In the genomic region with DNA sequence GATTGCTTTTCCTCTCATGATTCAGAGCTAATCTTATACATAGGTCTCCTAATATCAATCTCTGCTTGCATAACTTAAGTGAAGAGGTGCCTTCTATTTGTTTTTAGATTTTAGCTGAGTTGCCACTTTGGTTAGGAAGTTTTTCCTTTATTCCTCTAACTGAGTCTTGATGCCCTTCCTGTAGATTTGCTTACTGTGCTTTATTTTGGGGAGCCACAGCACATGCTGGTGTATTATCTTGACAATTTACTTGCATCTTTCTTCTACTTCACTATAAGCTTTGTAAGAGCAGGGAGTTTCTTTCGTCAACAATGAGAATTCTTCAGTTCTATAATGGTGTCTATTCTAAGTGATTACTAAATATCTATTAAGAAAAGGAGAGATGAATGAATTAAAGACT, we compare ENCODE assay signal across 33 cellular contexts. TPM values are rescaled to one million over a fixed set of nuclear protein-coding genes. Genes with fewer than 3 reads are reported as not detected.
"Had no signal": no experiment of that assay in that cellular context is flagged by ENCODE, and none has a peak within 500 bp of the region (broad histone marks: within the 10 kb centered on the region; RNA-seq: fewer than 3 reads in every experiment).

No MANE protein-coding gene starts in this region.

- FAIRE-seq: urothelium cell line had no signal

- H3K9me3 ChIP-seq: stomach, suprapubic skin, testis, thoracic aorta, thyroid gland, tibial artery, transverse colon, upper lobe of left lung, upper lobe of right lung, uterus, vagina had no signal

- H3K36me3 ChIP-seq: stomach, suprapubic skin, thoracic aorta, thyroid gland, tibial artery, tibial nerve, transverse colon, upper lobe of left lung, upper lobe of right lung, uterus, vagina had no signal

- H3K27ac ChIP-seq: stomach, suprapubic skin, testis, thoracic aorta, thyroid gland, tibial artery, tibial nerve, transverse colon, upper lobe of left lung, upper lobe of right lung, uterus, vagina had no signal

- DNase-seq: stimulated activated CD4-positive, alpha-beta T cell treated with anti-CD3 and anti-CD28 coated beads, Interleukin-2, amount 100 ng/mL, for 48 hours; stimulated activated CD4-positive, alpha-beta T cell treated with anti-CD3 and anti-CD28 coated beads, Interleukin-4, amount 100 ng/mL, for 1 hour; stimulated activated CD4-positive, alpha-beta T cell treated with anti-CD3 and anti-CD28 coated beads, Interleukin-4, amount 100 ng/mL, for 24 hours; stimulated activated CD4-positive, alpha-beta T cell treated with anti-CD3 and anti-CD28 coated beads, Interleukin-4, amount 100 ng/mL, for 4 hours; stimulated activated CD8-positive, alpha-beta memory T cell treated with anti-CD3 and anti-CD28 coated beads, Interleukin-4, amount 100 ng/mL, for 48 hours; stimulated activated naive B cell treated with anti-CD40 and anti-IgM and Interleukin-4, amounts not matched to agents 10 μg/mL and 1 μg/mL and 100 μg/mL, for 72 hours; stimulated activated naive CD4-positive, alpha-beta T cell; stimulated activated naive CD4-positive, alpha-beta T cell treated with Interleukin-2 at 50 U/mL for 16 hours; stimulated activated naive CD8-positive, alpha-beta T cell treated with anti-CD3 and anti-CD28 coated beads, Interleukin-15, amount 100 ng/mL, for 72 hours; stimulated activated naive CD8-positive, alpha-beta T cell treated with anti-CD3 and anti-CD28 coated beads, Interleukin-15, Interleukin-2, amounts not matched to agents 100 U/mL and 50 U/mL, for 24 hours; stomach; substantia nigra; testis; thyroid gland; tibial artery; transverse colon; trophoblast cell; upper lobe of left lung; upper lobe of right lung; uterus had no signal

- H3K9me3 Mint-ChIP-seq: type B pancreatic cell had no signal

- H3K4me1 Mint-ChIP-seq: stimulated activated effector memory CD8-positive, alpha-beta T cell treated with anti-CD3 and anti-CD28 coated beads, Interleukin-12 subunit alpha, Interleukin-12 subunit beta, amount 100 ng/mL, for 72 hours; stimulated activated memory B cell treated with anti-CD40 and anti-IgM and Interleukin-4, amounts not matched to agents 10 μg/mL and 1 μg/mL and 100 μg/mL, for 72 hours; stimulated activated naive B cell treated with anti-CD40 and anti-IgM and Interleukin-4, amounts not matched to agents 10 μg/mL and 1 μg/mL and 100 μg/mL, for 72 hours; stimulated activated naive CD8-positive, alpha-beta T cell treated with anti-CD3 and anti-CD28 coated beads, Interleukin-15, amount 100 ng/mL, for 72 hours had no signal

- H3K4me3 ChIP-seq: stomach, suprapubic skin, testis, thoracic aorta, thyroid gland, tibial artery, tibial nerve, transverse colon, upper lobe of left lung, upper lobe of right lung, uterus, vagina had no signal

- H3K27ac Mint-ChIP-seq: stimulated activated effector memory CD8-positive, alpha-beta T cell treated with anti-CD3 and anti-CD28 coated beads, Interleukin-12 subunit alpha, Interleukin-12 subunit beta, amount 100 ng/mL, for 72 hours; stimulated activated memory B cell treated with anti-CD40 and anti-IgM and Interleukin-4, amounts not matched to agents 10 μg/mL and 1 μg/mL and 100 μg/mL, for 72 hours; stimulated activated naive B cell treated with anti-CD40 and anti-IgM and Interleukin-4, amounts not matched to agents 10 μg/mL and 1 μg/mL and 100 μg/mL, for 72 hours; stimulated activated naive CD8-positive, alpha-beta T cell treated with anti-CD3 and anti-CD28 coated beads, Interleukin-15, amount 100 ng/mL, for 72 hours; stimulated activated naive CD8-positive, alpha-beta T cell treated with anti-CD3 and anti-CD28 coated beads, Interleukin-15, Interleukin-2, amounts not matched to agents 100 ng/mL and 50 ng/mL, for 24 hours; type B pancreatic cell had no signal

- H3K4me3 Mint-ChIP-seq: stimulated activated effector memory CD8-positive, alpha-beta T cell treated with anti-CD3 and anti-CD28 coated beads, Interleukin-12 subunit alpha, Interleukin-12 subunit beta, amount 100 ng/mL, for 72 hours; stimulated activated memory B cell treated with anti-CD40 and anti-IgM and Interleukin-4, amounts not matched to agents 10 μg/mL and 1 μg/mL and 100 μg/mL, for 72 hours; stimulated activated naive B cell treated with anti-CD40 and anti-IgM and Interleukin-4, amounts not matched to agents 10 μg/mL and 1 μg/mL and 100 μg/mL, for 72 hours; stimulated activated naive CD8-positive, alpha-beta T cell treated with anti-CD3 and anti-CD28 coated beads, Interleukin-15, amount 100 ng/mL, for 72 hours; stimulated activated naive CD8-positive, alpha-beta T cell treated with anti-CD3 and anti-CD28 coated beads, Interleukin-15, Interleukin-2, amounts not matched to agents 100 ng/mL and 50 ng/mL, for 24 hours; type B pancreatic cell had no signal

- ATAC-seq: stimulated activated effector memory CD8-positive, alpha-beta T cell treated with anti-CD3 and anti-CD28 coated beads, Interleukin-12 subunit alpha, Interleukin-12 subunit beta, amount 100 ng/mL, for 72 hours; stimulated activated memory B cell treated with anti-CD40 and anti-IgM and Interleukin-4, amounts not matched to agents 10 μg/mL and 1 μg/mL and 100 μg/mL, for 72 hours; stimulated activated naive B cell treated with anti-CD40 and anti-IgM and Interleukin-4, amounts not matched to agents 10 μg/mL and 1 μg/mL and 100 μg/mL, for 72 hours; stimulated activated naive CD8-positive, alpha-beta T cell treated with anti-CD3 and anti-CD28 coated beads, Interleukin-15, amount 100 ng/mL, for 72 hours; stimulated activated naive CD8-positive, alpha-beta T cell treated with anti-CD3 and anti-CD28 coated beads, Interleukin-15, Interleukin-2, amounts not matched to agents 100 U/mL and 50 U/mL, for 24 hours; upper lobe of right lung had no signal

- H3K27me3 Mint-ChIP-seq: stimulated activated memory B cell treated with anti-CD40 and anti-IgM and Interleukin-4, amounts not matched to agents 10 μg/mL and 1 μg/mL and 100 μg/mL, for 72 hours; stimulated activated naive B cell treated with anti-CD40 and anti-IgM and Interleukin-4, amounts not matched to agents 10 μg/mL and 1 μg/mL and 100 μg/mL, for 72 hours; stimulated activated naive CD8-positive, alpha-beta T cell treated with anti-CD3 and anti-CD28 coated beads, Interleukin-15, amount 100 ng/mL, for 72 hours; stimulated activated naive CD8-positive, alpha-beta T cell treated with anti-CD3 and anti-CD28 coated beads, Interleukin-15, Interleukin-2, amounts not matched to agents 100 ng/mL and 50 ng/mL, for 24 hours had no signal

- H3K4me1 ChIP-seq: stomach, suprapubic skin, testis, thyroid gland, tibial artery, tibial nerve, transverse colon, upper lobe of left lung, upper lobe of right lung, uterus, vagina had no signal

- H3K36me3 Mint-ChIP-seq: stimulated activated effector memory CD8-positive, alpha-beta T cell treated with anti-CD3 and anti-CD28 coated beads, Interleukin-12 subunit alpha, Interleukin-12 subunit beta, amount 100 ng/mL, for 72 hours; stimulated activated memory B cell treated with anti-CD40 and anti-IgM and Interleukin-4, amounts not matched to agents 10 μg/mL and 1 μg/mL and 100 μg/mL, for 72 hours; stimulated activated naive B cell treated with anti-CD40 and anti-IgM and Interleukin-4, amounts not matched to agents 10 μg/mL and 1 μg/mL and 100 μg/mL, for 72 hours; type B pancreatic cell had no signal

- H3K27me3 ChIP-seq: stomach, suprapubic skin, testis, thyroid gland, tibial artery, tibial nerve, transverse colon, upper lobe of left lung, upper lobe of right lung, uterus, vagina had no signal

RNA-seq across cellular contexts. Expression of a gene that starts 54.9 kb away (rescaled TPM):
- total RNA-seq: stomach, subcutaneous adipose tissue, suprapubic skin, thoracic aorta, thyroid gland, tibial nerve, transverse colon, upper lobe of left lung, upper lobe of right lung, ureter, urinary bladder, uterus, vagina had no signal
- polyA plus RNA-seq: stomach, thymus, urinary bladder had no signal
